15 cellular contexts compared by ENCODE assay signal in the genomic region with DNA sequence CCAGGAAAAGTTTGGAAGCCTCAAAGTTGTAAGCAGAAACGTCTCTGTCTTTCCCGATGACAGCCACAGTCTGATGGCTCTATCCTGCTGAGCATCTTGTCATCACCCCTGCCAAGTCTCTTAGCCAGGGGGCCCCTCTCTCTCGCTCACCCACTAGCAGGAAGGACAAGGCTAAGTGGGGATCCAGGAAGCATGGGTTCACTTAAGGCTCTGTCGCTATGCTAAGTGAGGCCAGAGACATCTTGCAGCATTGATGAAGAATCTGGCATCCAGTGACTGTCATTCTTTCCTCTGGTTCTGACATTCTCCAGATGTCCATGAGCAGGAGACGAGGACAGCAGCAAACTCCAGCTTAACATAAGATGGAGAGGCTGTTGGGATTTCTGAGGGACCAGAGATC.
"Had no signal": no experiment of that assay in that cellular context is flagged by ENCODE, and none has a peak within 500 bp of the region (broad histone marks: within the 10 kb centered on the region; RNA-seq: fewer than 3 reads in every experiment).

No MANE protein-coding gene starts in this region.

- H3K9me3 ChIP-seq: body of pancreas, mucosa of descending colon, tibial artery had no signal

- ATAC-seq: body of pancreas had no signal

- H3K4me2 ChIP-seq: hepatocyte had no signal

- H3K27ac ChIP-seq: body of pancreas, cardiac muscle cell, hepatocyte, tibial artery had no signal

- H3K4me1 ChIP-seq: body of pancreas, tibial artery had no signal

- H3K4me3 ChIP-seq: body of pancreas, cardiac muscle cell, hepatocyte, mucosa of descending colon, tibial artery had no signal

- H3K79me2 ChIP-seq: hepatocyte had no signal

- H3K27me3 ChIP-seq: body of pancreas, hepatocyte, tibial artery had no signal

- H2AFZ ChIP-seq: hepatocyte had no signal

- H3K36me3 ChIP-seq: cardiac muscle cell, tibial artery had no signal

- DNase-seq: activated CD4-positive, alpha-beta T cell treated with anti-CD3 and anti-CD28 coated beads for 1 hour; activated CD4-positive, alpha-beta T cell treated with anti-CD3 and anti-CD28 coated beads, Interleukin-2, amount 50 U/mL, for 1 hour; activated gamma-delta T cell treated with Interleukin-2 at 50 U/mL for 16 hours; activated T-cell treated with anti-CD3 and anti-CD28 coated beads, Interleukin-2, amount 50 U/mL, for 1 hour; effector CD4-positive, alpha-beta T cell; foreskin fibroblast; mucosa of descending colon; naive B cell; occipital lobe; stimulated activated CD4-positive, alpha-beta T cell treated with anti-CD3 and anti-CD28 coated beads, Interleukin-12 subunit alpha, Interleukin-12 subunit beta, amount 100 ng/mL, for 4 hours; T-helper 1 cell had no signal
